ENCODE assay signal across 1 cellular context in genomic region chr6:75608304-75608703, GRCh38.
TF ChIP-seq lines count a peak whose summit lies in the region.

No MANE protein-coding gene starts in this region.

TF ChIP-seq in H1, 55 proteins besides CTCF, POLR2A, EP300 and RAD21:
- no peak for TF ChIP-seq POU5F1 (IDR thresholded peaks at IDR 0.05; ENCODE audit: low read depth, low read length)
- 0 out of 2 replicates have a peak, but pooled peaks have one; percentile 32 for TF ChIP-seq BACH1 (IDR thresholded peaks at IDR 0.05; ENCODE audit: low read length)
- TF ChIP-seq NRF1 (IDR thresholded peaks at IDR 0.05; ENCODE audit: low read depth, low read length): no peak
